ENCODE assay signal across 25 cellular contexts in genomic region chr16:85463672-85464071, GRCh38.
A peak's percentile ranks its signal among the peaks of the same experiment; 100 is the strongest.
DNase-seq lines count a peak whose midpoint lies in the region; ATAC-seq and TF ChIP-seq lines count a peak whose summit lies in the region.
"Had no signal": no experiment of that assay in that cellular context is flagged by ENCODE, and none has a peak within 500 bp of the region (broad histone marks: within the 10 kb centered on the region; RNA-seq: fewer than 3 reads in every experiment).

No MANE protein-coding gene starts in this region.

- DNase-seq in NCI-H1417 (lab: John Stamatoyannopoulos, UW) (peak in 2 of 3 experiments; percentile 56 to 65), NCI-H1417 treated with DMSO at 0.1 percent for 48 hours (lab: John Stamatoyannopoulos, UW) (no peak), DND-41 (no peak), cortex of kidney (lab: John Stamatoyannopoulos, UW) (no peak), NCI-H1092 (lab: John Stamatoyannopoulos, UW) (no peak)
- no peak for DNase-seq in CD8-positive, alpha-beta memory T cell
- DNase-seq: activated CD4-positive, alpha-beta T cell treated with anti-CD3 and anti-CD28 coated beads for 1 hour; activated CD8-positive, alpha-beta T cell treated with anti-CD3 and anti-CD28 coated beads, Interleukin-2, amount 10 ng/mL, durations not matched to agents 7 days and 5 days; activated gamma-delta T cell; activated T-cell treated with anti-CD3 and anti-CD28 coated beads for 4 hours; body of pancreas; effector CD4-positive, alpha-beta T cell; foreskin fibroblast; hypothalamus; naive B cell; NCI-H2107; NCI-H510A treated with DMSO at 0.1 percent for 48 hours; T-helper 1 cell; upper lobe of right lung had no signal

- ATAC-seq in DND-41 (ENCODE audit: insufficient read depth, low read depth) = no peak
- ATAC-seq: A549; activated CD8-positive, alpha-beta T cell treated with anti-CD3 and anti-CD28 coated beads, Interleukin-2, amount 10 ng/mL, durations not matched to agents 7 days and 5 days; body of pancreas; left lobe of liver; pancreas; upper lobe of right lung had no signal

- peak overlapping the region in 4 of 5 experiments; percentile 34 to 77 (median 62) for H3K27ac Mint-ChIP-seq in brain
- no peak overlapping the region for H3K27ac Mint-ChIP-seq in CD8-positive, alpha-beta memory T cell
- H3K27ac Mint-ChIP-seq: activated CD8-positive, alpha-beta T cell treated with anti-CD3 and anti-CD28 coated beads, Interleukin-2, amount 10 ng/mL, durations not matched to agents 7 days and 5 days had no signal

- H3K27me3 Mint-ChIP-seq in brain = no peaks in the 10 kb centered on the region
- peaks cover 23 to 42% of the 10 kb centered on the region in 2 donors for H3K27me3 Mint-ChIP-seq in CD8-positive, alpha-beta memory T cell

- H2AFZ ChIP-seq in DND-41 (ENCODE audit: low read depth, low read length) (no peak overlapping the region), parathyroid adenoma (no peak overlapping the region)

- H3K9me3 Mint-ChIP-seq in brain = peaks cover 0 to 3% (median 0%) of the 10 kb centered on the region in 5 experiments
- H3K9me3 Mint-ChIP-seq in CD8-positive, alpha-beta memory T cell = no peaks in the 10 kb centered on the region
- H3K9me3 Mint-ChIP-seq: naive B cell had no signal

- H3K4me1 ChIP-seq in DND-41 (ENCODE audit: insufficient read depth, low read length) (peaks cover 57% of the 10 kb centered on the region), parathyroid adenoma (peaks cover 56% of the 10 kb centered on the region)
- H3K4me1 ChIP-seq in CD8-positive, alpha-beta memory T cell (ENCODE audit: insufficient read depth, low read length) = peaks cover 10% of the 10 kb centered on the region

- H3K27ac ChIP-seq in DND-41 (ENCODE audit: low read length) (peak overlapping the region; percentile 4), parathyroid adenoma (peak overlapping the region; percentile 96)
- H3K27ac ChIP-seq in CD8-positive, alpha-beta memory T cell (ENCODE audit: low read depth, low read length) = no peak overlapping the region
- H3K27ac ChIP-seq: body of pancreas, pancreas, upper lobe of right lung had no signal

- CTCF ChIA-PET in CD8-positive, alpha-beta memory T cell (lab: Charles Lee) = no interaction called here

- H3K36me3 Mint-ChIP-seq in brain = no peaks in the 10 kb centered on the region
- H3K36me3 Mint-ChIP-seq in CD8-positive, alpha-beta memory T cell = peaks cover 0 to 1% (median 0%) of the 10 kb centered on the region in 3 donors
- H3K36me3 Mint-ChIP-seq: naive B cell had no signal

- H3K4me3 ChIP-seq in DND-41 (ENCODE audit: low read depth in 1 of 2, low read length in 2 of 2) (peak overlapping the region in 1 of 2 experiments; percentile 56; a peak in 2 of 4 replicates), parathyroid adenoma (ENCODE audit: low read depth, low read length) (peak overlapping the region; percentile 35)
- H3K4me3 ChIP-seq in CD8-positive, alpha-beta memory T cell (ENCODE audit: low read length) = no peak overlapping the region
- H3K4me3 ChIP-seq: body of pancreas had no signal

- H3K79me2 ChIP-seq in DND-41 (ENCODE audit: insufficient read depth, low read length) (peaks cover 15% of the 10 kb centered on the region), parathyroid adenoma (peaks cover 26% of the 10 kb centered on the region)

- H3K9ac ChIP-seq in DND-41 (ENCODE audit: low read depth, low read length) (peak overlapping the region; percentile 54; the same call in 1 of the 2 replicates), parathyroid adenoma (peak overlapping the region; percentile 65)

- H3K36me3 ChIP-seq in DND-41 (ENCODE audit: insufficient read depth, low read length) (peaks cover 3% of the 10 kb centered on the region; the same call in 1 of the 2 replicates), parathyroid adenoma (ENCODE audit: control insufficient read depth, insufficient read depth, low read length) (no peaks in the 10 kb centered on the region)
- H3K36me3 ChIP-seq in CD8-positive, alpha-beta memory T cell (ENCODE audit: insufficient read depth, low read length) = no peaks in the 10 kb centered on the region
- H3K36me3 ChIP-seq: HAP-1, pancreas, upper lobe of right lung had no signal

- TF ChIP-seq CTCF in DND-41 (IDR thresholded peaks at IDR 0.05; ENCODE audit: borderline replicate concordance, extremely low read depth, low read length, poor library complexity, severe bottlenecking) (no peak), brain (conservative IDR thresholded peaks at IDR 0.05) (no peak), parathyroid adenoma (IDR thresholded peaks at IDR 0.05) (no peak)

- H3K9me3 ChIP-seq in DND-41 (ENCODE audit: insufficient read depth, low read length, severe bottlenecking) = no peaks in the 10 kb centered on the region
- H3K9me3 ChIP-seq in parathyroid adenoma (ENCODE audit: control insufficient read depth, low read length) = no peaks in the 10 kb centered on the region
- no peaks in the 10 kb centered on the region for H3K9me3 ChIP-seq in CD8-positive, alpha-beta memory T cell (ENCODE audit: low read length)
- H3K9me3 ChIP-seq: A549, body of pancreas, HAP-1, pancreas, upper lobe of right lung had no signal

- H3K4me1 Mint-ChIP-seq in brain = peaks cover 78% of the 10 kb centered on the region
- peaks cover 5 to 14% (median 5%) of the 10 kb centered on the region in 3 donors for H3K4me1 Mint-ChIP-seq in CD8-positive, alpha-beta memory T cell

- H3K4me3 Mint-ChIP-seq in brain = peak overlapping the region; percentile 23 to 81 (median 63)
- no peak overlapping the region for H3K4me3 Mint-ChIP-seq in CD8-positive, alpha-beta memory T cell
- H3K4me3 Mint-ChIP-seq: activated CD8-positive, alpha-beta T cell treated with anti-CD3 and anti-CD28 coated beads, Interleukin-2, amount 10 ng/mL, durations not matched to agents 7 days and 5 days had no signal

- POLR2A ChIA-PET in CD8-positive, alpha-beta memory T cell (lab: Charles Lee) = no interaction called here

- H3K4me2 ChIP-seq in DND-41 (ENCODE audit: insufficient read depth, low read length) (peak overlapping the region; percentile 67), parathyroid adenoma (ENCODE audit: low read length) (peak overlapping the region; percentile 66)

- H3K27me3 ChIP-seq in DND-41 (ENCODE audit: insufficient read depth, low read length, poor library complexity) (no peaks in the 10 kb centered on the region), parathyroid adenoma (ENCODE audit: control insufficient read depth, insufficient read depth, low read length) (no peaks in the 10 kb centered on the region)
- H3K27me3 ChIP-seq in CD8-positive, alpha-beta memory T cell (ENCODE audit: insufficient read depth, low read length, poor library complexity, severe bottlenecking) = peaks cover 21% of the 10 kb centered on the region
- H3K27me3 ChIP-seq: body of pancreas, pancreas, upper lobe of right lung had no signal

- H4K20me1 ChIP-seq in DND-41 (ENCODE audit: insufficient read depth, low read length) = no peaks in the 10 kb centered on the region

Comparison
In these comparisons a context has a peak if more than half of its experiments do, and no peak if none do; other contexts are left out.
1. DNase-seq: peak in NCI-H1417 (2 of 3); none in NCI-H1417 treated with DMSO at 0.1 percent for 48 hours (single experiment), DND-41 (single experiment), cortex of kidney (single experiment), NCI-H1092 (single experiment) and CD8-positive, alpha-beta memory T cell (0 of 5).
2. H3K27ac Mint-ChIP-seq: peak in brain (4 of 5); none in CD8-positive, alpha-beta memory T cell (0 of 8).
3. H3K4me3 Mint-ChIP-seq: peak in brain (5 of 5); none in CD8-positive, alpha-beta memory T cell (0 of 7).